ENCODE assay signal across 28 cellular contexts in genomic region chr6:21469213-21469612, GRCh38.
"Had no signal": no experiment of that assay in that cellular context is flagged by ENCODE, and none has a peak within 500 bp of the region (broad histone marks: within the 10 kb centered on the region; RNA-seq: fewer than 3 reads in every experiment).

No MANE protein-coding gene starts in this region.

- H3K9me3 Mint-ChIP-seq: activated naive CD4-positive, alpha-beta T cell treated with anti-CD3 and anti-CD28 coated beads, Interleukin-2, amount 50 U/mL, for 72 hours; activated T-cell treated with anti-CD3 and anti-CD28 coated beads, Interleukin-2, amount 50 U/mL, for 72 hours; stimulated activated effector memory CD8-positive, alpha-beta T cell treated with anti-CD3 and anti-CD28 coated beads, Interleukin-12 subunit alpha, Interleukin-12 subunit beta, amount 100 ng/mL, for 72 hours; stimulated activated naive CD8-positive, alpha-beta T cell treated with anti-CD3 and anti-CD28 coated beads, Interleukin-15, Interleukin-2, amounts not matched to agents 100 ng/mL and 50 ng/mL, for 24 hours; T-helper 2 cell treated with Interferon-gamma antibody and Interleukin-4, amounts not matched to agents 5 μg/mL and 100 μg/mL, for 36 hours had no signal

- H3K4me3 ChIP-seq: breast epithelium, heart left ventricle, lower lobe of right lung, ovary, skin epidermis, uterus had no signal

- H3K4me1 ChIP-seq: breast epithelium, heart left ventricle, lower lobe of right lung, uterus had no signal

- H3K4me3 Mint-ChIP-seq: activated CD4-positive, alpha-beta T cell treated with anti-CD3 and anti-CD28 coated beads for 36 hours; activated CD8-positive, alpha-beta memory T cell treated with anti-CD3 and anti-CD28 coated beads, Interleukin-2, amount 10 ng/mL, durations not matched to agents 7 days and 5 days; activated CD8-positive, alpha-beta T cell treated with anti-CD3 and anti-CD28 coated beads, Interleukin-2, amount 10 ng/mL, durations not matched to agents 7 days and 5 days; activated T-cell treated with anti-CD3 and anti-CD28 coated beads, Interleukin-2, amount 50 U/mL, for 72 hours; immature natural killer cell; nephron; stimulated activated effector memory CD8-positive, alpha-beta T cell treated with anti-CD3 and anti-CD28 coated beads, Interleukin-12 subunit alpha, Interleukin-12 subunit beta, amount 100 ng/mL, for 72 hours; stimulated activated naive CD8-positive, alpha-beta T cell treated with anti-CD3 and anti-CD28 coated beads, Interleukin-15, Interleukin-2, amounts not matched to agents 100 ng/mL and 50 ng/mL, for 24 hours; T-helper 2 cell treated with Interferon-gamma antibody and Interleukin-4, amounts not matched to agents 5 μg/mL and 100 μg/mL, for 36 hours; type B pancreatic cell had no signal

- H3K27me3 Mint-ChIP-seq: progenitor cell of endocrine pancreas, type B pancreatic cell had no signal

- H3K36me3 ChIP-seq: breast epithelium, heart left ventricle, lower lobe of right lung, neutrophil, ovary, uterus had no signal

- H3K27ac ChIP-seq: breast epithelium, heart left ventricle, lower lobe of right lung, neutrophil, ovary, skin epidermis, uterus had no signal

- H3K9me3 ChIP-seq: lower lobe of right lung, neutrophil, ovary, uterus had no signal

- H3K27ac Mint-ChIP-seq: activated CD4-positive, alpha-beta T cell treated with anti-CD3 and anti-CD28 coated beads for 36 hours; activated CD8-positive, alpha-beta memory T cell treated with anti-CD3 and anti-CD28 coated beads, Interleukin-2, amount 10 ng/mL, durations not matched to agents 7 days and 5 days; activated CD8-positive, alpha-beta T cell treated with anti-CD3 and anti-CD28 coated beads, Interleukin-2, amount 10 ng/mL, durations not matched to agents 7 days and 5 days; activated naive CD4-positive, alpha-beta T cell treated with anti-CD3 and anti-CD28 coated beads, Interleukin-2, amount 50 U/mL, for 72 hours; activated T-cell treated with anti-CD3 and anti-CD28 coated beads, Interleukin-2, amount 50 U/mL, for 72 hours; immature natural killer cell; stimulated activated effector memory CD8-positive, alpha-beta T cell treated with anti-CD3 and anti-CD28 coated beads, Interleukin-12 subunit alpha, Interleukin-12 subunit beta, amount 100 ng/mL, for 72 hours; stimulated activated naive CD8-positive, alpha-beta T cell treated with anti-CD3 and anti-CD28 coated beads, Interleukin-15, Interleukin-2, amounts not matched to agents 100 ng/mL and 50 ng/mL, for 24 hours; T-helper 2 cell treated with Interferon-gamma antibody and Interleukin-4, amounts not matched to agents 5 μg/mL and 100 μg/mL, for 36 hours had no signal

- ATAC-seq: activated CD4-positive, alpha-beta T cell treated with anti-CD3 and anti-CD28 coated beads for 36 hours; activated CD8-positive, alpha-beta memory T cell treated with anti-CD3 and anti-CD28 coated beads, Interleukin-2, amount 10 ng/mL, durations not matched to agents 7 days and 5 days; activated CD8-positive, alpha-beta T cell treated with anti-CD3 and anti-CD28 coated beads, Interleukin-2, amount 10 ng/mL, durations not matched to agents 7 days and 5 days; activated naive CD4-positive, alpha-beta T cell treated with anti-CD3 and anti-CD28 coated beads, Interleukin-2, amount 50 U/mL, for 72 hours; activated T-cell treated with anti-CD3 and anti-CD28 coated beads, Interleukin-2, amount 50 U/mL, for 72 hours; esophagus mucosa; heart left ventricle; lower lobe of right lung; sciatic nerve; stimulated activated effector memory CD8-positive, alpha-beta T cell treated with anti-CD3 and anti-CD28 coated beads, Interleukin-12 subunit alpha, Interleukin-12 subunit beta, amount 100 ng/mL, for 72 hours had no signal

- H3K27me3 ChIP-seq: breast epithelium, heart left ventricle, neutrophil, ovary, uterus had no signal

- DNase-seq: activated CD4-positive, alpha-beta T cell treated with anti-CD3 and anti-CD28 coated beads for 36 hours; activated CD4-positive, CD25-positive, alpha-beta regulatory T cell; activated CD8-positive, alpha-beta memory T cell treated with anti-CD3 and anti-CD28 coated beads, Interleukin-2, amount 10 ng/mL, durations not matched to agents 7 days and 5 days; activated CD8-positive, alpha-beta T cell treated with anti-CD3 and anti-CD28 coated beads, Interleukin-2, amount 10 ng/mL, durations not matched to agents 7 days and 5 days; activated naive CD4-positive, alpha-beta T cell; activated T-cell treated with anti-CD3 and anti-CD28 coated beads, Interleukin-2, amount 50 U/mL, for 72 hours; central memory CD4-positive, alpha-beta T cell; foreskin fibroblast; heart left ventricle; hypothalamus; immature natural killer cell; lower lobe of right lung; mesenchymal stem cell; ovary; stimulated activated CD4-positive, alpha-beta T cell treated with anti-CD3 and anti-CD28 coated beads, Interleukin-4, amount 100 ng/mL, for 24 hours; uterus had no signal

- H3K4me1 Mint-ChIP-seq: activated CD4-positive, alpha-beta T cell treated with anti-CD3 and anti-CD28 coated beads for 36 hours; activated CD8-positive, alpha-beta memory T cell treated with anti-CD3 and anti-CD28 coated beads, Interleukin-2, amount 10 ng/mL, durations not matched to agents 7 days and 5 days; immature natural killer cell; stimulated activated effector memory CD8-positive, alpha-beta T cell treated with anti-CD3 and anti-CD28 coated beads, Interleukin-12 subunit alpha, Interleukin-12 subunit beta, amount 100 ng/mL, for 72 hours had no signal

- H3K36me3 Mint-ChIP-seq: activated CD8-positive, alpha-beta memory T cell treated with anti-CD3 and anti-CD28 coated beads, Interleukin-2, amount 10 ng/mL, durations not matched to agents 7 days and 5 days; activated naive CD4-positive, alpha-beta T cell treated with anti-CD3 and anti-CD28 coated beads, Interleukin-2, amount 50 U/mL, for 72 hours; immature natural killer cell had no signal
